ENCODE assay signal across 3 cellular contexts in the genomic region with DNA sequence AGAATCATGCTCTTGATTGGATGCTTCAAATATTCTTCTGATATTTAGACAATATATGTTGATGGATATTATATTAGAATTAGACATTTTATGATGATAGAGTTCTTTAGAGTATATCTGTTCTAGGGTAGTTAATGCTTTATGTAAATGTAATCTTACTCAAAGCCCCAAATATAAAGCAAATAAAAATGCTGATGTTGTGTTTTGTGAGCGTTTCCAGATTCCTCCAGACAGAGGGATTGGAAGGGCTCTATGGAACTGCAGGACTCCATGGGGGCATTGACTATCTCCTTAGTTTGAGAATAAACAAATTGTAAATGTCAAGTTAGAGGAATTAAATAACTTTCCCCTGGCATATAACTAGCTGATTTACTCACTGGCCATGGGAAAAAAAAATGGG.
TF ChIP-seq lines count a peak whose summit lies in the region.

No MANE protein-coding gene starts in this region.

TF ChIP-seq in A549, 52 proteins besides CTCF, POLR2A, EP300 and RAD21:
- TF ChIP-seq MAFK (IDR thresholded peaks at IDR 0.05; ENCODE audit: partially characterized antibody) (peak; percentile 66), HDAC2 (IDR thresholded peaks at IDR 0.05) (no peak)

TF ChIP-seq in IMR-90, 13 proteins besides CTCF, POLR2A, EP300 and RAD21:
- TF ChIP-seq CEBPB (IDR thresholded peaks at IDR 0.05; ENCODE audit: low read depth, low read length) = no peak
- no peak for TF ChIP-seq CHD1 (IDR thresholded peaks at IDR 0.05; ENCODE audit: low read depth, low read length)
- TF ChIP-seq MAFK (IDR thresholded peaks at IDR 0.05; ENCODE audit: low read depth, low read length) = peak; percentile 54
- no peak for TF ChIP-seq MAZ (IDR thresholded peaks at IDR 0.05; ENCODE audit: borderline replicate concordance, low read depth, low read length)
- TF ChIP-seq RCOR1 (IDR thresholded peaks at IDR 0.05; ENCODE audit: insufficient replicate concordance, low read length) = no peak

TF ChIP-seq in K562, 482 proteins besides CTCF, POLR2A, EP300 and RAD21:
- TF ChIP-seq TRIM28 (IDR thresholded peaks at IDR 0.05) (no peak), ZNF316 (IDR thresholded peaks at IDR 0.05) (peak; percentile 41; the same call in 1 of the 2 replicates), MAFK (IDR thresholded peaks at IDR 0.05; ENCODE audit: low read length) (peak; percentile 30; the same call in 1 of the 2 replicates), ZNF280B (CRISPR knock-in tag; IDR thresholded peaks at IDR 0.05) (no peak), SOX6 (IDR thresholded peaks at IDR 0.05) (no peak), HDAC2 (IDR thresholded peaks at IDR 0.05) (no peak), SPI1 (IDR thresholded peaks at IDR 0.05; ENCODE audit: borderline replicate concordance, low read depth, low read length) (no peak), E4F1 (CRISPR knock-in tag; IDR thresholded peaks at IDR 0.05; ENCODE audit: borderline replicate concordance) (no peak), THRAP3 (IDR thresholded peaks at IDR 0.05; ENCODE audit: borderline replicate concordance) (no peak), NR2C1 (IDR thresholded peaks at IDR 0.05) (no peak), NR2C1 (tag; IDR thresholded peaks at IDR 0.05) (no peak), ZNF696 (CRISPR knock-in tag; conservative IDR thresholded peaks at IDR 0.05) (no peak), ZNF134 (CRISPR knock-in tag; conservative IDR thresholded peaks at IDR 0.05) (no peak), ZKSCAN3 (CRISPR knock-in tag; IDR thresholded peaks at IDR 0.05) (no peak), ILK (tag; IDR thresholded peaks at IDR 0.05; ENCODE audit: borderline replicate concordance, low read depth) (no peak), ZFP1 (CRISPR knock-in tag; IDR thresholded peaks at IDR 0.05) (no peak), CCNT2 (IDR thresholded peaks at IDR 0.05; ENCODE audit: borderline replicate concordance, extremely low read depth, insufficient read length, low read depth, low read length) (no peak), MAFG (tag; conservative IDR thresholded peaks at IDR 0.05) (0 out of 2 replicates have a peak, but pooled peaks have one; percentile 18), NFATC3 (IDR thresholded peaks at IDR 0.05) (no peak), MAFF (IDR thresholded peaks at IDR 0.05; ENCODE audit: low read length) (peak; percentile 34), FOS (IDR thresholded peaks at IDR 0.05; ENCODE audit: extremely low read depth, insufficient read length) (no peak), NCOA4 (IDR thresholded peaks at IDR 0.05; ENCODE audit: partially characterized antibody) (no peak), NR4A1 (CRISPR knock-in tag; IDR thresholded peaks at IDR 0.05) (no peak), NR4A1 (tag; IDR thresholded peaks at IDR 0.05) (no peak)
- TF ChIP-seq, protein P1, sequence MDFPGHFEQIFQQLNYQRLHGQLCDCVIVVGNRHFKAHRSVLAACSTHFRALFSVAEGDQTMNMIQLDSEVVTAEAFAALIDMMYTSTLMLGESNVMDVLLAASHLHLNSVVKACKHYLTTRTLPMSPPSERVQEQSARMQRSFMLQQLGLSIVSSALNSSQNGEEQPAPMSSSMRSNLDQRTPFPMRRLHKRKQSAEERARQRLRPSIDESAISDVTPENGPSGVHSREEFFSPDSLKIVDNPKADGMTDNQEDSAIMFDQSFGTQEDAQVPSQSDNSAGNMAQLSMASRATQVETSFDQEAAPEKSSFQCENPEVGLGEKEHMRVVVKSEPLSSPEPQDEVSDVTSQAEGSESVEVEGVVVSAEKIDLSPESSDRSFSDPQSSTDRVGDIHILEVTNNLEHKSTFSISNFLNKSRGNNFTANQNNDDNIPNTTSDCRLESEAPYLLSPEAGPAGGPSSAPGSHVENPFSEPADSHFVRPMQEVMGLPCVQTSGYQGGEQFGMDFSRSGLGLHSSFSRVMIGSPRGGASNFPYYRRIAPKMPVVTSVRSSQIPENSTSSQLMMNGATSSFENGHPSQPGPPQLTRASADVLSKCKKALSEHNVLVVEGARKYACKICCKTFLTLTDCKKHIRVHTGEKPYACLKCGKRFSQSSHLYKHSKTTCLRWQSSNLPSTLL (IDR thresholded peaks at IDR 0.05) = no peak
- TF ChIP-seq, protein P2, sequence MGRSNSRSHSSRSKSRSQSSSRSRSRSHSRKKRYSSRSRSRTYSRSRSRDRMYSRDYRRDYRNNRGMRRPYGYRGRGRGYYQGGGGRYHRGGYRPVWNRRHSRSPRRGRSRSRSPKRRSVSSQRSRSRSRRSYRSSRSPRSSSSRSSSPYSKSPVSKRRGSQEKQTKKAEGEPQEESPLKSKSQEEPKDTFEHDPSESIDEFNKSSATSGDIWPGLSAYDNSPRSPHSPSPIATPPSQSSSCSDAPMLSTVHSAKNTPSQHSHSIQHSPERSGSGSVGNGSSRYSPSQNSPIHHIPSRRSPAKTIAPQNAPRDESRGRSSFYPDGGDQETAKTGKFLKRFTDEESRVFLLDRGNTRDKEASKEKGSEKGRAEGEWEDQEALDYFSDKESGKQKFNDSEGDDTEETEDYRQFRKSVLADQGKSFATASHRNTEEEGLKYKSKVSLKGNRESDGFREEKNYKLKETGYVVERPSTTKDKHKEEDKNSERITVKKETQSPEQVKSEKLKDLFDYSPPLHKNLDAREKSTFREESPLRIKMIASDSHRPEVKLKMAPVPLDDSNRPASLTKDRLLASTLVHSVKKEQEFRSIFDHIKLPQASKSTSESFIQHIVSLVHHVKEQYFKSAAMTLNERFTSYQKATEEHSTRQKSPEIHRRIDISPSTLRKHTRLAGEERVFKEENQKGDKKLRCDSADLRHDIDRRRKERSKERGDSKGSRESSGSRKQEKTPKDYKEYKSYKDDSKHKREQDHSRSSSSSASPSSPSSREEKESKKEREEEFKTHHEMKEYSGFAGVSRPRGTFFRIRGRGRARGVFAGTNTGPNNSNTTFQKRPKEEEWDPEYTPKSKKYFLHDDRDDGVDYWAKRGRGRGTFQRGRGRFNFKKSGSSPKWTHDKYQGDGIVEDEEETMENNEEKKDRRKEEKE (IDR thresholded peaks at IDR 0.05; ENCODE audit: borderline replicate concordance in 1 of 2, control insufficient read depth in 1 of 2, low read depth in 2 of 2, low read length in 1 of 2) = no peak
- TF ChIP-seq, protein P3, sequence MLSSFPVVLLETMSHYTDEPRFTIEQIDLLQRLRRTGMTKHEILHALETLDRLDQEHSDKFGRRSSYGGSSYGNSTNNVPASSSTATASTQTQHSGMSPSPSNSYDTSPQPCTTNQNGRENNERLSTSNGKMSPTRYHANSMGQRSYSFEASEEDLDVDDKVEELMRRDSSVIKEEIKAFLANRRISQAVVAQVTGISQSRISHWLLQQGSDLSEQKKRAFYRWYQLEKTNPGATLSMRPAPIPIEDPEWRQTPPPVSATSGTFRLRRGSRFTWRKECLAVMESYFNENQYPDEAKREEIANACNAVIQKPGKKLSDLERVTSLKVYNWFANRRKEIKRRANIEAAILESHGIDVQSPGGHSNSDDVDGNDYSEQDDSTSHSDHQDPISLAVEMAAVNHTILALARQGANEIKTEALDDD (IDR thresholded peaks at IDR 0.05) = no peak
- TF ChIP-seq, protein P4, sequence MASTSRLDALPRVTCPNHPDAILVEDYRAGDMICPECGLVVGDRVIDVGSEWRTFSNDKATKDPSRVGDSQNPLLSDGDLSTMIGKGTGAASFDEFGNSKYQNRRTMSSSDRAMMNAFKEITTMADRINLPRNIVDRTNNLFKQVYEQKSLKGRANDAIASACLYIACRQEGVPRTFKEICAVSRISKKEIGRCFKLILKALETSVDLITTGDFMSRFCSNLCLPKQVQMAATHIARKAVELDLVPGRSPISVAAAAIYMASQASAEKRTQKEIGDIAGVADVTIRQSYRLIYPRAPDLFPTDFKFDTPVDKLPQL (IDR thresholded peaks at IDR 0.05; ENCODE audit: extremely low read depth, insufficient read length) = no peak
- TF ChIP-seq, protein P5, sequence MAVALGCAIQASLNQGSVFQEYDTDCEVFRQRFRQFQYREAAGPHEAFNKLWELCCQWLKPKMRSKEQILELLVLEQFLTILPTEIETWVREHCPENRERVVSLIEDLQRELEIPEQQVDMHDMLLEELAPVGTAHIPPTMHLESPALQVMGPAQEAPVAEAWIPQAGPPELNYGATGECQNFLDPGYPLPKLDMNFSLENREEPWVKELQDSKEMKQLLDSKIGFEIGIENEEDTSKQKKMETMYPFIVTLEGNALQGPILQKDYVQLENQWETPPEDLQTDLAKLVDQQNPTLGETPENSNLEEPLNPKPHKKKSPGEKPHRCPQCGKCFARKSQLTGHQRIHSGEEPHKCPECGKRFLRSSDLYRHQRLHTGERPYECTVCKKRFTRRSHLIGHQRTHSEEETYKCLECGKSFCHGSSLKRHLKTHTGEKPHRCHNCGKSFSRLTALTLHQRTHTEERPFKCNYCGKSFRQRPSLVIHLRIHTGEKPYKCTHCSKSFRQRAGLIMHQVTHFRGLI (CRISPR knock-in tag; IDR thresholded peaks at IDR 0.05) = no peak
TF ChIP-seq in K562: peak in this region for 4.
